Comparison of ENCODE assay signal across 10 cellular contexts in genomic region chr20:46108435-46108841, GRCh38. TPM values are rescaled to one million over a fixed set of nuclear protein-coding genes. Genes with fewer than 3 reads are reported as not detected.
DNase-seq lines count a peak whose midpoint lies in the region; ATAC-seq and TF ChIP-seq lines count a peak whose summit lies in the region.
"Had no signal": no experiment of that assay in that cellular context is flagged by ENCODE, and none has a peak within 500 bp of the region (broad histone marks: within the 10 kb centered on the region; RNA-seq: fewer than 3 reads in every experiment).

No MANE protein-coding gene starts in this region.

- CTCF ChIA-PET in RWPE1 (lab: Yijun Ruan, JAX), result interaction anchor here (1.2 kb wide), 1 partner anchor 341 kb away, joined by 5 read pairs; no protein-coding TSS in a partner anchor

- H3K4me1 Mint-ChIP-seq in stimulated activated naive CD8-positive, alpha-beta T cell treated with anti-CD3 and anti-CD28 coated beads, Interleukin-15, Interleukin-2, amounts not matched to agents 100 ng/mL and 50 ng/mL, for 24 hours (ENCODE audit: low read depth), result peaks cover 15% of the 10 kb centered on the region

- H3K27ac Mint-ChIP-seq in stimulated activated naive CD8-positive, alpha-beta T cell treated with anti-CD3 and anti-CD28 coated beads, Interleukin-15, Interleukin-2, amounts not matched to agents 100 ng/mL and 50 ng/mL, for 24 hours, result peak overlapping the region; percentile 1

- TF ChIP-seq CTCF in RWPE1 (conservative IDR thresholded peaks at IDR 0.05; ENCODE audit: low read depth), result no peak

- peak; percentile 37 to 60 for ATAC-seq in activated CD4-positive, CD25-positive, alpha-beta regulatory T cell treated with anti-CD3 and anti-CD28 coated beads, Interleukin-2, amount 50 U/mL, for 24 hours
- peak; percentile 78 for ATAC-seq in HG02763 (IDR thresholded peaks at IDR 0.05; ENCODE audit: unreplicated experiment)

- no peak for DNase-seq in activated CD4-positive, CD25-positive, alpha-beta regulatory T cell (lab: John Stamatoyannopoulos, UW)
- DNase-seq in KBM-7 (peak; percentile 26), RWPE1 (ENCODE audit: low spot score) (no peak), amniotic stem cell (lab: John Stamatoyannopoulos, UW) (no peak), H7 (no peak)
- DNase-seq: foreskin melanocyte, NCI-H2081 had no signal

- H3K36me3 ChIP-seq in H7 (replicated peaks; ENCODE audit: control insufficient read depth, insufficient read depth, low read length), result no peaks in the 10 kb centered on the region

- H3K27me3 ChIP-seq in H7 (ENCODE audit: control insufficient read depth, insufficient read depth, low read length), result peaks cover 7% of the 10 kb centered on the region

- peak overlapping the region; percentile 0 for H3K4me3 Mint-ChIP-seq in stimulated activated naive CD8-positive, alpha-beta T cell treated with anti-CD3 and anti-CD28 coated beads, Interleukin-15, Interleukin-2, amounts not matched to agents 100 ng/mL and 50 ng/mL, for 24 hours

- POLR2A ChIA-PET in RWPE1 (lab: Yijun Ruan, JAX; ENCODE audit: low non-redundant PET), result no interaction called here

- H3K36me3 Mint-ChIP-seq in stimulated activated naive CD8-positive, alpha-beta T cell treated with anti-CD3 and anti-CD28 coated beads, Interleukin-15, Interleukin-2, amounts not matched to agents 100 ng/mL and 50 ng/mL, for 24 hours (ENCODE audit: low read depth), result no peaks in the 10 kb centered on the region

- H3K27ac ChIP-seq in RWPE1, result no peak overlapping the region

- H3K27me3 Mint-ChIP-seq in stimulated activated naive CD8-positive, alpha-beta T cell treated with anti-CD3 and anti-CD28 coated beads, Interleukin-15, Interleukin-2, amounts not matched to agents 100 ng/mL and 50 ng/mL, for 24 hours, result peaks cover 44% of the 10 kb centered on the region

- H3K9me3 Mint-ChIP-seq in stimulated activated naive CD8-positive, alpha-beta T cell treated with anti-CD3 and anti-CD28 coated beads, Interleukin-15, Interleukin-2, amounts not matched to agents 100 ng/mL and 50 ng/mL, for 24 hours, result no peaks in the 10 kb centered on the region

- no peak overlapping the region for H3K4me3 ChIP-seq in H7 (ENCODE audit: insufficient read depth, low read depth, low read length)

- in situ Hi-C loops in KBM-7 (cut with MboI; ENCODE audit: low pct_unique_long_range_greater_than_20kb, low sequenced_read_pairs), result no loop called here

RNA-seq across cellular contexts. Expression of gene CD40, which starts 9.7 kb away (rescaled TPM):
- 8.2 and 8.8 TPM in 2 replicates for total RNA-seq in H7 (2014; rRNA removed; shearing (Covaris generic))

RNA-seq across cellular contexts. Expression of gene NCOA5, which starts 18.7 kb away (rescaled TPM):
- total RNA-seq in H7 (2014; rRNA removed; shearing (Covaris generic)), result 8.6 and 12.2 TPM in 2 replicates
